14 cellular contexts compared by ENCODE assay signal in the genomic region with DNA sequence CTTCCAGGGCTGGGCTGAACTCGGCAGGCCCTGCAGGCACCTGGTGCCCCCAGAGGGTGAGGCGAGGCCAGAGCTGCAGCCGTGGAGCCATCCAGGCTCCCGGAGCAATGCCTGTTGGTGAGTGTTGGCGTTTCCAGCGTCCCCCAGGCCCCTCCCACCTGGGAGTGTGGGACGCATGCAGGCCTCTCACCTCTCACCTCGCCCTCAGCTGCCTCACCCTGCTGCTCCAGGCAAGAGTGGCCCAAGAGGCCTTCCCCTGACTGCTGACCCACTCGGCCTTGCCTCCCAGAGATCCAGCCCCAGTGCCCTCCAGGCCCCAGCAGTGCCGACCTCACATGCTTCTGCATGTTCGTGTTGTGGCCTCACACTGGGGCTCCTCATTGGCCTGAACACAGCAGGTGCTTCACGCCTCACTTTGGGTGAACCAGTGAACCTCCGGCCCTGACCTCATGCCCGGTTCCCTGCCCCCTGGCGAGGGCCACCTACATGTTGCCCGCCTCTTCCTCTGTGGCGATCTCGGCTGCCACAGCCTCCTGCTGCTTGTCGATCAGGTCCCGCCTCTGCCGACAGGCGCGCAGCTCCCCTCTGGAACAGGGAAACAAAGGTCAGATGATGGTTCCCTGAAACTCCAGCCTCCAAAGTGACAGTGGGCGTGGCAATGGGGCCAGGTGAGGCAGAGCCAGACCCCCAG. TPM values are rescaled to one million over a fixed set of nuclear protein-coding genes. Genes with fewer than 3 reads are reported as not detected.
A peak's percentile ranks its signal among the peaks of the same experiment; 100 is the strongest.
DNase-seq lines count a peak whose midpoint lies in the region; ATAC-seq and TF ChIP-seq lines count a peak whose summit lies in the region.
"Had no signal": no experiment of that assay in that cellular context is flagged by ENCODE, and none has a peak within 500 bp of the region (broad histone marks: within the 10 kb centered on the region; RNA-seq: fewer than 3 reads in every experiment).

No MANE protein-coding gene starts in this region.

- H3K4me1 ChIP-seq in HEK293 (ENCODE audit: control insufficient read depth, insufficient read depth, low read length) (no peaks in the 10 kb centered on the region), endodermal cell (ENCODE audit: control insufficient read depth, insufficient read depth, low read length) (no peaks in the 10 kb centered on the region), osteoblast (ENCODE audit: insufficient read depth, low read length) (no peaks in the 10 kb centered on the region)

- no peak overlapping the region for H3K4me2 ChIP-seq in osteoblast (ENCODE audit: insufficient read depth, low read length)
- H3K4me2 ChIP-seq: BLaER1 treated with 17β-estradiol and CSF1 and Interleukin-3, amounts not matched to agents 10 nM and 100 nM had no signal

- H3K9ac ChIP-seq in endodermal cell (ENCODE audit: extremely low read depth, low read length, poor library complexity, severe bottlenecking), result no peak overlapping the region
- H3K9ac ChIP-seq: BLaER1 treated with 17β-estradiol and CSF1 and Interleukin-3, amounts not matched to agents 10 nM and 100 nM had no signal

- WGBS in endodermal cell (ENCODE audit: insufficient coverage in 1 of 2, insufficient read length in 1 of 2), 2 experiments, result 87 to 88% methylated on average over 15 to 24 of the region's 24 CpGs

- no peaks in the 10 kb centered on the region for H3K27me3 Mint-ChIP-seq in endodermal cell (ENCODE audit: insufficient read depth)
- H3K27me3 Mint-ChIP-seq in T-helper 17 cell, result peaks cover 30% of the 10 kb centered on the region

- H3K27ac ChIP-seq in HEK293 (ENCODE audit: extremely low read depth, low read depth, low read length), result no peak overlapping the region
- H3K27ac ChIP-seq in endodermal cell (ENCODE audit: low read depth, low read length), result no peak overlapping the region
- no peak overlapping the region for H3K27ac ChIP-seq in osteoblast (ENCODE audit: low read depth, low read length)
- H3K27ac ChIP-seq: BLaER1 treated with 17β-estradiol and CSF1 and Interleukin-3, amounts not matched to agents 10 nM and 100 nM had no signal

- H3K27me3 ChIP-seq in endodermal cell (ENCODE audit: control insufficient read depth, insufficient read depth, low read length, poor library complexity, severe bottlenecking) (no peaks in the 10 kb centered on the region), osteoblast (ENCODE audit: insufficient read depth, low read length) (peaks cover 5% of the 10 kb centered on the region)
- H3K27me3 ChIP-seq: BLaER1 treated with 17β-estradiol and CSF1 and Interleukin-3, amounts not matched to agents 10 nM and 100 nM had no signal

- H4K20me1 ChIP-seq in osteoblast (ENCODE audit: insufficient read depth, low read length), result no peaks in the 10 kb centered on the region
- H4K20me1 ChIP-seq: BLaER1 treated with 17β-estradiol and CSF1 and Interleukin-3, amounts not matched to agents 10 nM and 100 nM had no signal

- H3K79me2 ChIP-seq in osteoblast (ENCODE audit: insufficient read depth, low read length), result no peaks in the 10 kb centered on the region

- H3K27ac Mint-ChIP-seq in endodermal cell, result no peak overlapping the region
- no peak overlapping the region for H3K27ac Mint-ChIP-seq in T-helper 17 cell
- H3K27ac Mint-ChIP-seq: CD4-positive, CD25-positive, alpha-beta regulatory T cell; H9 had no signal

- H3K4me3 Mint-ChIP-seq in endodermal cell, result no peak overlapping the region
- no peak overlapping the region for H3K4me3 Mint-ChIP-seq in T-helper 17 cell
- H3K4me3 Mint-ChIP-seq: CD4-positive, CD25-positive, alpha-beta regulatory T cell; H9 had no signal

- no peak overlapping the region for H2AFZ ChIP-seq in osteoblast (ENCODE audit: low read length)

- H3K9me3 Mint-ChIP-seq in endodermal cell, result no peaks in the 10 kb centered on the region
- H3K9me3 Mint-ChIP-seq: CD4-positive, CD25-positive, alpha-beta regulatory T cell; H9 had no signal

- CTCF ChIA-PET in HEK293 (lab: Yijun Ruan, JAX), result interaction anchor here (1.0 kb wide), 1 partner anchor 26 kb away, joined by 3 read pairs; no protein-coding TSS in a partner anchor

- no peaks in the 10 kb centered on the region for H3K4me1 Mint-ChIP-seq in endodermal cell
- H3K4me1 Mint-ChIP-seq in T-helper 17 cell, result peaks cover 3% of the 10 kb centered on the region

- no peak overlapping the region for H3K4me3 ChIP-seq in HEK293 (ENCODE audit: low read depth, low read length)
- no peak overlapping the region for H3K4me3 ChIP-seq in endodermal cell (ENCODE audit: low read length)
- no peak overlapping the region for H3K4me3 ChIP-seq in osteoblast (ENCODE audit: insufficient read depth, low read length)
- H3K4me3 ChIP-seq: BLaER1 treated with 17β-estradiol and CSF1 and Interleukin-3, amounts not matched to agents 10 nM and 100 nM had no signal

- POLR2A ChIA-PET in HEK293 (lab: Yijun Ruan, JAX), result interaction anchor here (0.5 kb wide), 1 partner anchor 21 kb away, joined by 6 read pairs; no protein-coding TSS in a partner anchor

- H3K9me3 ChIP-seq in HEK293 (ENCODE audit: control insufficient read depth, insufficient read depth, low read depth, low read length), result no peaks in the 10 kb centered on the region
- no peaks in the 10 kb centered on the region for H3K9me3 ChIP-seq in endodermal cell (ENCODE audit: control insufficient read depth, low read length)
- no peaks in the 10 kb centered on the region for H3K9me3 ChIP-seq in osteoblast (ENCODE audit: low read depth, low read length)
- no peaks in the 10 kb centered on the region for H3K9me3 ChIP-seq in T-helper 17 cell (ENCODE audit: control insufficient read depth, low read length, poor library complexity, severe bottlenecking)

- TF ChIP-seq CTCF in HEK293 (tag by site-specific recombination; IDR thresholded peaks at IDR 0.05), result no peak
- no peak for TF ChIP-seq CTCF in endodermal cell (conservative IDR thresholded peaks at IDR 0.05)
- no peak for TF ChIP-seq CTCF in osteoblast (IDR thresholded peaks at IDR 0.05; ENCODE audit: extremely low read depth, low read depth, low read length)

- ATAC-seq in GM21515 (IDR thresholded peaks at IDR 0.05; ENCODE audit: unreplicated experiment) (no peak), T-helper 17 cell (no peak)

- no peaks in the 10 kb centered on the region for H3K36me3 ChIP-seq in HEK293 (ENCODE audit: control insufficient read depth in 2 of 2, insufficient read depth in 1 of 2, low read length in 2 of 2)
- no peaks in the 10 kb centered on the region for H3K36me3 ChIP-seq in endodermal cell (ENCODE audit: control insufficient read depth, insufficient read depth, low read length)
- H3K36me3 ChIP-seq in osteoblast (ENCODE audit: insufficient read depth, low read length), result no peaks in the 10 kb centered on the region
- H3K36me3 ChIP-seq: BLaER1 treated with 17β-estradiol and CSF1 and Interleukin-3, amounts not matched to agents 10 nM and 100 nM had no signal

- DNase-seq in ELF-1 (ENCODE audit: low read depth, low spot score) (peak; percentile 41), endodermal cell (peak; percentile 64), osteoblast (ENCODE audit: insufficient read length, low spot score, missing footprints) (peak; percentile 81), SK-N-DZ (ENCODE audit: low spot score) (no peak), T-helper 17 cell (no peak)
- DNase-seq: ACHN; CD4-positive, CD25-positive, alpha-beta regulatory T cell; DMS53; H9 had no signal

- H3K36me3 Mint-ChIP-seq in endodermal cell (ENCODE audit: low read depth) (no peaks in the 10 kb centered on the region), T-helper 17 cell (ENCODE audit: low read depth) (no peaks in the 10 kb centered on the region)
- H3K36me3 Mint-ChIP-seq: CD4-positive, CD25-positive, alpha-beta regulatory T cell had no signal

TF ChIP-seq in HEK293, 187 proteins besides CTCF, POLR2A, EP300 and RAD21 (continues in another document):
- 0 out of 2 replicates have a peak, but pooled peaks have one; percentile 14 for TF ChIP-seq ZIC2 (tag by site-specific recombination; IDR thresholded peaks at IDR 0.05)
- TF ChIP-seq, protein P1, sequence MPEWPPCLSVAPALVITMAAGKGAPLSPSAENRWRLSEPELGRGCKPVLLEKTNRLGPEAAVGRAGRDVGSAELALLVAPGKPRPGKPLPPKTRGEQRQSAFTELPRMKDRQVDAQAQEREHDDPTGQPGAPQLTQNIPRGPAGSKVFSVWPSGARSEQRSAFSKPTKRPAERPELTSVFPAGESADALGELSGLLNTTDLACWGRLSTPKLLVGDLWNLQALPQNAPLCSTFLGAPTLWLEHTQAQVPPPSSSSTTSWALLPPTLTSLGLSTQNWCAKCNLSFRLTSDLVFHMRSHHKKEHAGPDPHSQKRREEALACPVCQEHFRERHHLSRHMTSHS (tag by site-specific recombination; IDR thresholded peaks at IDR 0.05), result no peak
- TF ChIP-seq, protein P2, sequence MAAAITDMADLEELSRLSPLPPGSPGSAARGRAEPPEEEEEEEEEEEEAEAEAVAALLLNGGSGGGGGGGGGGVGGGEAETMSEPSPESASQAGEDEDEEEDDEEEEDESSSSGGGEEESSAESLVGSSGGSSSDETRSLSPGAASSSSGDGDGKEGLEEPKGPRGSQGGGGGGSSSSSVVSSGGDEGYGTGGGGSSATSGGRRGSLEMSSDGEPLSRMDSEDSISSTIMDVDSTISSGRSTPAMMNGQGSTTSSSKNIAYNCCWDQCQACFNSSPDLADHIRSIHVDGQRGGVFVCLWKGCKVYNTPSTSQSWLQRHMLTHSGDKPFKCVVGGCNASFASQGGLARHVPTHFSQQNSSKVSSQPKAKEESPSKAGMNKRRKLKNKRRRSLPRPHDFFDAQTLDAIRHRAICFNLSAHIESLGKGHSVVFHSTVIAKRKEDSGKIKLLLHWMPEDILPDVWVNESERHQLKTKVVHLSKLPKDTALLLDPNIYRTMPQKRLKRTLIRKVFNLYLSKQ (tag by site-specific recombination; IDR thresholded peaks at IDR 0.05; ENCODE audit: borderline replicate concordance), result no peak

RNA-seq across cellular contexts. Expression of a gene that starts 17.0 kb away (rescaled TPM):
- total RNA-seq in endodermal cell (under 1 TPM; 0.58 to 0.75 TPM), osteoblast (not detected in 2 replicates), T-helper 17 cell (not detected)
- 1.4 TPM for polyA plus RNA-seq in endodermal cell (2013, experiment 1 of 2)
- 0.79 TPM for polyA plus RNA-seq in endodermal cell (2013, experiment 2 of 2)
- polyA plus RNA-seq in SK-N-DZ (2014; cell fraction: cytosol; rRNA removed), result not detected in 2 replicates
- not detected in 2 replicates for polyA plus RNA-seq in SK-N-DZ (2014; cell fraction: nucleus; rRNA removed)
- total RNA-seq: A172; CD4-positive, CD25-positive, alpha-beta regulatory T cell; HT-29 had no signal
- polyA plus RNA-seq: CD4-positive, CD25-positive, alpha-beta regulatory T cell had no signal

RNA-seq across cellular contexts. Expression of a gene that starts 32.5 kb away (rescaled TPM):
- total RNA-seq in endodermal cell (not detected), osteoblast (not detected in 2 replicates), T-helper 17 cell (under 1 TPM in 1 of 2 donors, not detected in 1; 0.17 TPM)
- 1.1 TPM for polyA plus RNA-seq in endodermal cell (2013, experiment 1 of 2)
- 1.2 TPM for polyA plus RNA-seq in endodermal cell (2013, experiment 2 of 2)
- polyA plus RNA-seq in SK-N-DZ (2014; cell fraction: cytosol; rRNA removed), result 0.15 TPM in 1 of 2 replicates, not detected in the other
- polyA plus RNA-seq in SK-N-DZ (2014; cell fraction: nucleus; rRNA removed), result not detected in 2 replicates
- total RNA-seq: HT-29 had no signal
- polyA plus RNA-seq: CD4-positive, CD25-positive, alpha-beta regulatory T cell had no signal

Comparison
In these comparisons a context has a peak if more than half of its experiments do, and no peak if none do; other contexts are left out.
1. DNase-seq: peak in ELF-1 (single experiment), endodermal cell (single experiment) and osteoblast (single experiment); none in SK-N-DZ (single experiment) and T-helper 17 cell (0 of 3).